In the genomic region with DNA sequence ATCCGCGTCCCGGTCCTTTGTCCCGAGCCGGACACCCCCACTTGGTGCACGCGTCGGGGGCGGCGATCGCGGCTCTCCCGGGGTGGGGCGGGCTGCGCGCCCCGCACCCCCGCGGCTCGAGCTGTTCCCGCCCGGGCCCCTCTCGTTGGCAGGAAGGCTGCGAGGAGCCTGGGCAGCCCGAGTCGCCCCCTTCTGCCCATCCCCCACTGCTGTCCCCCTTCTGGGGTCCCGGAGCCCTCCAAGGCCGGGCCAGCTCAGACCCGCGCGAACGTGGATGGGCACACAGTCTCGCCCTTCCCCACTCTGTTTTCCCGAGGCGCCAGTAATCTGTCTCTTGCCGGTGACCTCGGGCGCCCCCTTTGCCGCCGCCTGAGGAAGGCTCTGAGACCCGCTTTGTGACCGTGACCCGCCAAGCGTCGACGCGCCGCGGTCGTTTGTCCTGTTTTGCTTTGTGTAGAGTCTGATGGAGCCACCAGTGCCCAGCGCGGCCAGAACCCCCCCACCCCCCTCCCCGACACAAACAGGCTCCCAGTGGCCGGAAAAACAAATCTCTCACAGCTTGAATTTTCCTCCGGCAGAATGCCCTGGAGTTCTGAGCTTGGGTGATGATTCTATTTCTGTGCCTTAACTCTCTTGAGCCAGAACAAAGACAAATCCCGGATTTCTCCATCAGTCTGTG, we compare ENCODE assay signal across 8 cellular contexts. TPM values are rescaled to one million over a fixed set of nuclear protein-coding genes. Genes with fewer than 3 reads are reported as not detected.
DNase-seq lines count a peak whose midpoint lies in the region; TF ChIP-seq lines count a peak whose summit lies in the region.

No MANE protein-coding gene starts in this region.

- in situ Hi-C loops in HAP-1 (cut with MboI; ENCODE audit: low sequenced_read_pairs) = no loop called here

- no peak for TF ChIP-seq POLR2A in uterus (IDR thresholded peaks at IDR 0.05)

- H3K27me3 ChIP-seq in BE2C (no peaks in the 10 kb centered on the region), HAP-1 (ENCODE audit: low read depth) (peaks cover 8% of the 10 kb centered on the region), WERI-Rb-1 (ENCODE audit: insufficient read depth, low read depth, severe bottlenecking) (no peaks in the 10 kb centered on the region), muscle layer of colon (ENCODE audit: control insufficient read depth in 1 of 2, insufficient read depth in 2 of 2, low read length in 2 of 2) (peaks cover 0 to 5% of the 10 kb centered on the region in 2 donors), uterus (no peaks in the 10 kb centered on the region)

- peak overlapping the region; percentile 59 for H3K9ac ChIP-seq in muscle layer of colon (ENCODE audit: low read length)

- H3K27ac ChIP-seq in WERI-Rb-1 = peak overlapping the region; percentile 93
- H3K27ac ChIP-seq in muscle layer of colon (ENCODE audit: low read depth, low read length) = peak overlapping the region; percentile 68
- H3K27ac ChIP-seq in uterus = peak overlapping the region; percentile 79 to 84

- intact Hi-C loops in uterus (cut with DNase I; ENCODE audit: low total_unique reads) = no loop called here

- H3K4me1 ChIP-seq in BE2C = peaks cover 3% of the 10 kb centered on the region; the same call in 1 of the 2 replicates
- H3K4me1 ChIP-seq in HAP-1 = 0 out of 2 replicates have a peak, but pooled peaks cover 3% of the 10 kb centered on the region
- peaks cover 28% of the 10 kb centered on the region for H3K4me1 ChIP-seq in muscle layer of colon (ENCODE audit: insufficient read depth, low read length)
- peaks cover 0 to 18% of the 10 kb centered on the region in 2 donors for H3K4me1 ChIP-seq in uterus

- peak; percentile 65 for DNase-seq in BE2C
- DNase-seq in HAP-1 (ENCODE audit: low spot score in 2 of 2) = peak; percentile 17 to 66
- peak; percentile 64 for DNase-seq in WERI-Rb-1
- DNase-seq in epithelial cell of proximal tubule (ENCODE audit: low read depth) = no peak
- peak; percentile 34 to 37 for DNase-seq in uterus
- no peak for DNase-seq in NCI-H446 treated with DMSO at 0.1 percent for 48 hours (lab: John Stamatoyannopoulos, UW)
- no peak for DNase-seq in RKO (ENCODE audit: low spot score)

- peaks cover 11% of the 10 kb centered on the region for H3K36me3 ChIP-seq in BE2C
- no peaks in the 10 kb centered on the region for H3K36me3 ChIP-seq in HAP-1 (replicated peaks)
- H3K36me3 ChIP-seq in WERI-Rb-1 = peaks cover 19% of the 10 kb centered on the region
- H3K36me3 ChIP-seq in muscle layer of colon (ENCODE audit: insufficient read depth, low read length) = no peaks in the 10 kb centered on the region
- H3K36me3 ChIP-seq in uterus = no peaks in the 10 kb centered on the region

- H3K4me3 ChIP-seq in BE2C (ENCODE audit: low read depth, low read length) = peak overlapping the region; percentile 75
- H3K4me3 ChIP-seq in HAP-1 = peak overlapping the region; percentile 57
- peak overlapping the region; percentile 77 for H3K4me3 ChIP-seq in WERI-Rb-1 (ENCODE audit: low read depth, low read length)
- peak overlapping the region; percentile 70 for H3K4me3 ChIP-seq in epithelial cell of proximal tubule (ENCODE audit: low read depth, low read length)
- peak overlapping the region; percentile 66 to 88 for H3K4me3 ChIP-seq in muscle layer of colon (ENCODE audit: low read depth in 1 of 2, low read length in 2 of 2)
- peak overlapping the region; percentile 67 to 73 for H3K4me3 ChIP-seq in uterus

- TF ChIP-seq CTCF in BE2C (IDR thresholded peaks at IDR 0.05; ENCODE audit: low read depth, low read length) (peak; percentile 34), WERI-Rb-1 (IDR thresholded peaks at IDR 0.05; ENCODE audit: low read depth, low read length) (peak; percentile 22; the same call in 1 of the 2 replicates), epithelial cell of proximal tubule (conservative IDR thresholded peaks at IDR 0.05; ENCODE audit: low read depth, low read length) (peak; percentile 28), uterus (IDR thresholded peaks at IDR 0.05) (peak in 1 of 4 experiments; percentile 15)

- no peaks in the 10 kb centered on the region for H3K9me3 ChIP-seq in BE2C
- H3K9me3 ChIP-seq in HAP-1 = no peaks in the 10 kb centered on the region
- no peaks in the 10 kb centered on the region for H3K9me3 ChIP-seq in WERI-Rb-1 (ENCODE audit: severe bottlenecking)
- no peaks in the 10 kb centered on the region for H3K9me3 ChIP-seq in muscle layer of colon (ENCODE audit: low read length)
- no peaks in the 10 kb centered on the region for H3K9me3 ChIP-seq in uterus

RNA-seq across cellular contexts. Expression of gene C14orf132, which starts 0.6 kb away (rescaled TPM):
- polyA plus RNA-seq in BE2C (2012; ENCODE audit: insufficient read depth, insufficient read length, low read depth) = 24.7 TPM
- total RNA-seq in epithelial cell of proximal tubule = 1.7 and 4.0 TPM in 2 replicates
- total RNA-seq in uterus = 10 to 100 TPM; 10.5 to 60.1 (median 16.0) TPM

Comparison
In these comparisons a context has a peak if more than half of its experiments do, and no peak if none do; other contexts are left out.
1. DNase-seq: peak in BE2C (single experiment), HAP-1 (2 of 2), WERI-Rb-1 (single experiment) and uterus (2 of 2); none in epithelial cell of proximal tubule (single experiment), NCI-H446 treated with DMSO at 0.1 percent for 48 hours (single experiment) and RKO (single experiment).
2. Peak in every context shown above with its lines, with median percentiles within 50 percentile points of each other: H3K4me3 ChIP-seq and H3K27ac ChIP-seq.